Comparison of ENCODE assay signal across 8 cellular contexts in genomic region chr7:111561659-111561908, GRCh38. TPM values are rescaled to one million over a fixed set of nuclear protein-coding genes. Genes with fewer than 3 reads are reported as not detected.
A peak's percentile ranks its signal among the peaks of the same experiment; 100 is the strongest.
DNase-seq lines count a peak whose midpoint lies in the region; ATAC-seq and TF ChIP-seq lines count a peak whose summit lies in the region.

No MANE protein-coding gene starts in this region.

- peak overlapping the region; percentile 75 to 97 (median 87) for H3K4me3 ChIP-seq in heart left ventricle
- H3K4me3 ChIP-seq in adipocyte (ENCODE audit: low read length) = peak overlapping the region; percentile 85
- H3K4me3 ChIP-seq in right lobe of liver = peak overlapping the region; percentile 71 to 84 (median 73)
- H3K4me3 ChIP-seq in tibial artery = peak overlapping the region; percentile 74 to 84

- H3K9me3 ChIP-seq in heart left ventricle (no peaks in the 10 kb centered on the region), adipocyte (ENCODE audit: control insufficient read depth, low read length) (no peaks in the 10 kb centered on the region), right lobe of liver (no peaks in the 10 kb centered on the region), tibial artery (no peaks in the 10 kb centered on the region)

- intact Hi-C loops in heart left ventricle (cut with DNase I) (no loop called here), Right ventricle myocardium inferior (cut with DNase I) (no loop called here), right lobe of liver (cut with DNase I) (no loop called here), tibial artery (cut with DNase I; ENCODE audit: low total_unique reads) (no loop called here)

- ATAC-seq in heart left ventricle = no peak
- no peak for ATAC-seq in Right ventricle myocardium inferior
- ATAC-seq in right lobe of liver = peak; percentile 5 to 35 (median 11)

- H3K27me3 ChIP-seq in heart left ventricle (no peaks in the 10 kb centered on the region), adipocyte (replicated peaks; ENCODE audit: control insufficient read depth, insufficient read depth, low read length) (no peaks in the 10 kb centered on the region), right lobe of liver (no peaks in the 10 kb centered on the region), tibial artery (no peaks in the 10 kb centered on the region)

- TF ChIP-seq POLR2A in heart left ventricle (IDR thresholded peaks at IDR 0.05) = no peak
- TF ChIP-seq POLR2A in right lobe of liver (IDR thresholded peaks at IDR 0.05) = no peak
- TF ChIP-seq POLR2A in erythroblast (IDR thresholded peaks at IDR 0.05; ENCODE audit: low read length) = no peak

- H3K9ac ChIP-seq in adipocyte (ENCODE audit: low read length) = peak overlapping the region; percentile 86

- TF ChIP-seq CTCF in heart left ventricle (IDR thresholded peaks at IDR 0.05) (no peak), right lobe of liver (IDR thresholded peaks at IDR 0.05) (no peak), tibial artery (IDR thresholded peaks at IDR 0.05) (no peak)

- peaks cover 0 to 20% (median 12%) of the 10 kb centered on the region in 12 donors for H3K4me1 ChIP-seq in heart left ventricle
- peaks cover 27% of the 10 kb centered on the region for H3K4me1 ChIP-seq in adipocyte (ENCODE audit: control insufficient read depth, insufficient read depth, low read length)
- peaks cover 0 to 10% (median 0%) of the 10 kb centered on the region in 4 donors for H3K4me1 ChIP-seq in right lobe of liver
- H3K4me1 ChIP-seq in tibial artery = peaks cover 0 to 28% (median 6%) of the 10 kb centered on the region in 4 donors

- peaks cover 0 to 18% (median 2%) of the 10 kb centered on the region in 9 donors for H3K36me3 ChIP-seq in heart left ventricle
- H3K36me3 ChIP-seq in adipocyte (ENCODE audit: control insufficient read depth, insufficient read depth, low read length, severe bottlenecking) = no peaks in the 10 kb centered on the region
- H3K36me3 ChIP-seq in right lobe of liver = no peaks in the 10 kb centered on the region
- H3K36me3 ChIP-seq in tibial artery = no peaks in the 10 kb centered on the region

- 8 to 18% (median 10%) methylated on average over 8 of the region's 8 CpGs for WGBS in heart left ventricle, 4 donors
- WGBS in right lobe of liver (ENCODE audit: insufficient coverage, low coverage, low lambda C conversion rate, missing lambda C conversion rate) = 14% methylated on average over 8 of the region's 8 CpGs

- no peak for DNase-seq in heart left ventricle
- DNase-seq in Right ventricle myocardium inferior (ENCODE audit: missing footprints) = no peak
- DNase-seq in adipocyte (ENCODE audit: low read depth) = no peak
- DNase-seq in right lobe of liver = no peak
- no peak for DNase-seq in tibial artery
- DNase-seq in erythroblast (lab: John Stamatoyannopoulos, UW) = no peak
- DNase-seq in NCI-H510A treated with DMSO at 0.1 percent for 48 hours (lab: John Stamatoyannopoulos, UW) = no peak
- no peak for DNase-seq in NCI-H187 (lab: John Stamatoyannopoulos, UW)

- H3K27ac ChIP-seq in heart left ventricle (peak overlapping the region in 11 of 12 donors; percentile 71 to 93 (median 88)), right lobe of liver (peak overlapping the region; percentile 87 to 94 (median 90)), tibial artery (peak overlapping the region; percentile 89 to 94)

RNA-seq across cellular contexts. Expression of gene IMMP2L, which starts 0.7 kb away (rescaled TPM):
- 10 to 100 TPM in 8 of 9 donors, 1 to 10 TPM in 1; 8.9 to 17.2 (median 15.9) TPM for total RNA-seq in heart left ventricle
- 10 to 100 TPM in 1 of 2 donors, 1 to 10 TPM in 1; 5.1 to 12.5 TPM for polyA plus RNA-seq in heart left ventricle
- 14.3 TPM for total RNA-seq in Right ventricle myocardium inferior
- 10 to 100 TPM; 14.2 to 25.3 (median 19.7) TPM for total RNA-seq in right lobe of liver

Comparison
In these comparisons a context has a peak if more than half of its experiments do, and no peak if none do; other contexts are left out.
1. ATAC-seq: peak in right lobe of liver (4 of 4); none in heart left ventricle (0 of 4) and Right ventricle myocardium inferior (single experiment).
2. Peak in every context shown above with its lines, with median percentiles within 50 percentile points of each other: H3K27ac ChIP-seq and H3K4me3 ChIP-seq.